ENCODE assay signal across 12 cellular contexts in genomic region chr14:56341766-56342418, GRCh38.
DNase-seq lines count a peak whose midpoint lies in the region; ATAC-seq and TF ChIP-seq lines count a peak whose summit lies in the region.
"Had no signal": no experiment of that assay in that cellular context is flagged by ENCODE, and none has a peak within 500 bp of the region (broad histone marks: within the 10 kb centered on the region; RNA-seq: fewer than 3 reads in every experiment).

No MANE protein-coding gene starts in this region.

- peaks cover 23% of the 10 kb centered on the region for H3K4me1 ChIP-seq in upper lobe of right lung

- DNase-seq in activated CD8-positive, alpha-beta T cell treated with anti-CD3 and anti-CD28 coated beads, Interleukin-2, amount 10 ng/mL, durations not matched to agents 7 days and 5 days: no peak
- no peak for DNase-seq in activated CD8-positive, alpha-beta T cell treated with anti-CD3 and anti-CD28 coated beads for 36 hours
- peak; percentile 24 for DNase-seq in NCI-H69 (lab: John Stamatoyannopoulos, UW)
- DNase-seq in glutamatergic neuron: peak; percentile 24
- DNase-seq in upper lobe of right lung: no peak
- DNase-seq in activated CD4-positive, CD25-positive, alpha-beta regulatory T cell (lab: John Stamatoyannopoulos, UW): no peak
- no peak for DNase-seq in T-helper 2 cell treated with Interferon-gamma antibody and Interleukin-4, amounts not matched to agents 5 μg/mL and 100 μg/mL, for 36 hours (ENCODE audit: low spot score)
- no peak for DNase-seq in DMS53 treated with DMSO at 0.1 percent for 48 hours (lab: John Stamatoyannopoulos, UW; ENCODE audit: unreplicated experiment)
- DNase-seq: activated CD4-positive, alpha-beta T cell treated with anti-CD3 and anti-CD28 coated beads, Interleukin-2, amount 10 ng/mL, durations not matched to agents 24 days and 14 days; activated naive CD8-positive, alpha-beta T cell treated with anti-CD3 and anti-CD28 coated beads, Interleukin-2, amount 10 ng/mL, durations not matched to agents 7 days and 5 days; MG63; stimulated activated CD4-positive, alpha-beta T cell treated with anti-CD3 and anti-CD28 coated beads, Interleukin-2, amount 100 ng/mL, for 24 hours had no signal

- H3K9me3 Mint-ChIP-seq in activated CD8-positive, alpha-beta T cell treated with anti-CD3 and anti-CD28 coated beads, Interleukin-2, amount 10 ng/mL, durations not matched to agents 7 days and 5 days (ENCODE audit: insufficient read depth): no peaks in the 10 kb centered on the region
- no peaks in the 10 kb centered on the region for H3K9me3 Mint-ChIP-seq in activated CD8-positive, alpha-beta T cell treated with anti-CD3 and anti-CD28 coated beads for 36 hours
- peaks cover 4% of the 10 kb centered on the region for H3K9me3 Mint-ChIP-seq in glutamatergic neuron (ENCODE audit: unreplicated experiment)
- H3K9me3 Mint-ChIP-seq in T-helper 2 cell treated with Interferon-gamma antibody and Interleukin-4, amounts not matched to agents 5 μg/mL and 100 μg/mL, for 36 hours: no peaks in the 10 kb centered on the region
- H3K9me3 Mint-ChIP-seq: activated CD4-positive, alpha-beta T cell treated with anti-CD3 and anti-CD28 coated beads, Interleukin-2, amount 10 ng/mL, durations not matched to agents 24 days and 14 days; activated naive CD8-positive, alpha-beta T cell treated with anti-CD3 and anti-CD28 coated beads, Interleukin-2, amount 10 ng/mL, durations not matched to agents 7 days and 5 days had no signal

- no peaks in the 10 kb centered on the region for H3K9me3 ChIP-seq in upper lobe of right lung
- H3K9me3 ChIP-seq: MG63 had no signal

- POLR2A ChIA-PET in activated CD8-positive, alpha-beta T cell treated with anti-CD3 and anti-CD28 coated beads, Interleukin-2, amount 10 ng/mL, durations not matched to agents 7 days and 5 days (lab: Charles Lee): no interaction called here
- POLR2A ChIA-PET in activated CD8-positive, alpha-beta T cell treated with anti-CD3 and anti-CD28 coated beads for 36 hours (lab: Charles Lee): interaction anchor here (0.6 kb wide), 1 partner anchor 339 kb away, joined by 5 read pairs; no protein-coding TSS in a partner anchor

- no peaks in the 10 kb centered on the region for H3K27me3 ChIP-seq in upper lobe of right lung
- H3K27me3 ChIP-seq: MG63 had no signal

- no peak for TF ChIP-seq CTCF in activated CD8-positive, alpha-beta T cell treated with anti-CD3 and anti-CD28 coated beads for 36 hours (IDR thresholded peaks at IDR 0.05)
- TF ChIP-seq CTCF in glutamatergic neuron (IDR thresholded peaks at IDR 0.05; ENCODE audit: partially characterized antibody, unreplicated experiment): no peak
- no peak for TF ChIP-seq CTCF in upper lobe of right lung (IDR thresholded peaks at IDR 0.05)

- no peak overlapping the region for H3K4me3 Mint-ChIP-seq in activated CD8-positive, alpha-beta T cell treated with anti-CD3 and anti-CD28 coated beads, Interleukin-2, amount 10 ng/mL, durations not matched to agents 7 days and 5 days
- H3K4me3 Mint-ChIP-seq in activated CD8-positive, alpha-beta T cell treated with anti-CD3 and anti-CD28 coated beads for 36 hours: no peak overlapping the region
- H3K4me3 Mint-ChIP-seq in glutamatergic neuron (ENCODE audit: unreplicated experiment): no peak overlapping the region
- no peak overlapping the region for H3K4me3 Mint-ChIP-seq in T-helper 2 cell treated with Interferon-gamma antibody and Interleukin-4, amounts not matched to agents 5 μg/mL and 100 μg/mL, for 36 hours
- H3K4me3 Mint-ChIP-seq: activated CD4-positive, alpha-beta T cell treated with anti-CD3 and anti-CD28 coated beads, Interleukin-2, amount 10 ng/mL, durations not matched to agents 24 days and 14 days; activated naive CD8-positive, alpha-beta T cell treated with anti-CD3 and anti-CD28 coated beads, Interleukin-2, amount 10 ng/mL, durations not matched to agents 7 days and 5 days had no signal

- CTCF ChIA-PET in activated CD8-positive, alpha-beta T cell treated with anti-CD3 and anti-CD28 coated beads, Interleukin-2, amount 10 ng/mL, durations not matched to agents 7 days and 5 days (lab: Charles Lee): interaction anchor here (1.4 to 1.7 kb wide), 2 partner anchors 613 to 895 kb away, joined by 3 to 4 read pairs; no protein-coding TSS in a partner anchor
- CTCF ChIA-PET in activated CD8-positive, alpha-beta T cell treated with anti-CD3 and anti-CD28 coated beads for 36 hours (lab: Charles Lee): no interaction called here

- ATAC-seq in activated CD8-positive, alpha-beta T cell treated with anti-CD3 and anti-CD28 coated beads, Interleukin-2, amount 10 ng/mL, durations not matched to agents 7 days and 5 days: no peak
- no peak for ATAC-seq in activated CD8-positive, alpha-beta T cell treated with anti-CD3 and anti-CD28 coated beads for 36 hours
- ATAC-seq in upper lobe of right lung: no peak

- peak overlapping the region; percentile 15 for H3K27ac Mint-ChIP-seq in activated CD8-positive, alpha-beta T cell treated with anti-CD3 and anti-CD28 coated beads, Interleukin-2, amount 10 ng/mL, durations not matched to agents 7 days and 5 days
- H3K27ac Mint-ChIP-seq in activated CD8-positive, alpha-beta T cell treated with anti-CD3 and anti-CD28 coated beads for 36 hours: no peak overlapping the region
- no peak overlapping the region for H3K27ac Mint-ChIP-seq in glutamatergic neuron (ENCODE audit: unreplicated experiment)
- no peak overlapping the region for H3K27ac Mint-ChIP-seq in T-helper 2 cell treated with Interferon-gamma antibody and Interleukin-4, amounts not matched to agents 5 μg/mL and 100 μg/mL, for 36 hours
- H3K27ac Mint-ChIP-seq: activated CD4-positive, alpha-beta T cell treated with anti-CD3 and anti-CD28 coated beads, Interleukin-2, amount 10 ng/mL, durations not matched to agents 24 days and 14 days; activated naive CD8-positive, alpha-beta T cell treated with anti-CD3 and anti-CD28 coated beads, Interleukin-2, amount 10 ng/mL, durations not matched to agents 7 days and 5 days had no signal

- H3K27me3 Mint-ChIP-seq in activated CD8-positive, alpha-beta T cell treated with anti-CD3 and anti-CD28 coated beads, Interleukin-2, amount 10 ng/mL, durations not matched to agents 7 days and 5 days (ENCODE audit: low read depth): no peaks in the 10 kb centered on the region
- H3K27me3 Mint-ChIP-seq in activated CD8-positive, alpha-beta T cell treated with anti-CD3 and anti-CD28 coated beads for 36 hours: no peaks in the 10 kb centered on the region
- peaks cover 6% of the 10 kb centered on the region for H3K27me3 Mint-ChIP-seq in glutamatergic neuron (ENCODE audit: unreplicated experiment)
- peaks cover 2% of the 10 kb centered on the region for H3K27me3 Mint-ChIP-seq in T-helper 2 cell treated with Interferon-gamma antibody and Interleukin-4, amounts not matched to agents 5 μg/mL and 100 μg/mL, for 36 hours (ENCODE audit: low read depth)
- H3K27me3 Mint-ChIP-seq: activated CD4-positive, alpha-beta T cell treated with anti-CD3 and anti-CD28 coated beads, Interleukin-2, amount 10 ng/mL, durations not matched to agents 24 days and 14 days had no signal

- H3K36me3 ChIP-seq in upper lobe of right lung: no peaks in the 10 kb centered on the region
- H3K36me3 ChIP-seq: MG63 had no signal

- peak overlapping the region; percentile 71 for H3K27ac ChIP-seq in upper lobe of right lung

- H3K4me1 Mint-ChIP-seq in activated CD8-positive, alpha-beta T cell treated with anti-CD3 and anti-CD28 coated beads, Interleukin-2, amount 10 ng/mL, durations not matched to agents 7 days and 5 days (ENCODE audit: low read depth): peaks cover 7% of the 10 kb centered on the region
- H3K4me1 Mint-ChIP-seq in activated CD8-positive, alpha-beta T cell treated with anti-CD3 and anti-CD28 coated beads for 36 hours (ENCODE audit: low read depth): no peaks in the 10 kb centered on the region
- H3K4me1 Mint-ChIP-seq in glutamatergic neuron (ENCODE audit: low read depth, unreplicated experiment): peaks cover 30% of the 10 kb centered on the region
- H3K4me1 Mint-ChIP-seq in T-helper 2 cell treated with Interferon-gamma antibody and Interleukin-4, amounts not matched to agents 5 μg/mL and 100 μg/mL, for 36 hours (ENCODE audit: low read depth): peaks cover 10% of the 10 kb centered on the region
- H3K4me1 Mint-ChIP-seq: activated naive CD8-positive, alpha-beta T cell treated with anti-CD3 and anti-CD28 coated beads, Interleukin-2, amount 10 ng/mL, durations not matched to agents 7 days and 5 days had no signal

- no peaks in the 10 kb centered on the region for H3K36me3 Mint-ChIP-seq in activated CD8-positive, alpha-beta T cell treated with anti-CD3 and anti-CD28 coated beads, Interleukin-2, amount 10 ng/mL, durations not matched to agents 7 days and 5 days (ENCODE audit: low read depth)
- H3K36me3 Mint-ChIP-seq in activated CD8-positive, alpha-beta T cell treated with anti-CD3 and anti-CD28 coated beads for 36 hours (ENCODE audit: low read depth): no peaks in the 10 kb centered on the region
- H3K36me3 Mint-ChIP-seq in glutamatergic neuron (ENCODE audit: unreplicated experiment): no peaks in the 10 kb centered on the region
- no peaks in the 10 kb centered on the region for H3K36me3 Mint-ChIP-seq in T-helper 2 cell treated with Interferon-gamma antibody and Interleukin-4, amounts not matched to agents 5 μg/mL and 100 μg/mL, for 36 hours (ENCODE audit: low read depth)
- H3K36me3 Mint-ChIP-seq: activated naive CD8-positive, alpha-beta T cell treated with anti-CD3 and anti-CD28 coated beads, Interleukin-2, amount 10 ng/mL, durations not matched to agents 7 days and 5 days had no signal

- intact Hi-C loops in activated CD8-positive, alpha-beta T cell treated with anti-CD3 and anti-CD28 coated beads for 36 hours (cut with micrococcal nuclease): loop anchor here (5.0 kb wide), 1 partner anchor 610 kb away; no protein-coding TSS in a partner anchor
- intact Hi-C loops in upper lobe of right lung (cut with DNase I): no loop called here

- no peak overlapping the region for H3K4me3 ChIP-seq in upper lobe of right lung
- H3K4me3 ChIP-seq: MG63 had no signal

Comparison
In these comparisons a context has a peak if more than half of its experiments do, and no peak if none do; other contexts are left out.
1. DNase-seq: peak in NCI-H69 (single experiment) and glutamatergic neuron (single experiment); none in activated CD8-positive, alpha-beta T cell treated with anti-CD3 and anti-CD28 coated beads, Interleukin-2, amount 10 ng/mL, durations not matched to agents 7 days and 5 days (single experiment), activated CD8-positive, alpha-beta T cell treated with anti-CD3 and anti-CD28 coated beads for 36 hours (single experiment), upper lobe of right lung (single experiment), activated CD4-positive, CD25-positive, alpha-beta regulatory T cell (0 of 4), T-helper 2 cell treated with Interferon-gamma antibody and Interleukin-4, amounts not matched to agents 5 μg/mL and 100 μg/mL, for 36 hours (single experiment) and DMS53 treated with DMSO at 0.1 percent for 48 hours (single experiment).